Comparison of ENCODE assay signal across 12 cellular contexts in genomic region chr11:47626234-47626633, GRCh38. TPM values are rescaled to one million over a fixed set of nuclear protein-coding genes. Genes with fewer than 3 reads are reported as not detected.
"Had no signal": no experiment of that assay in that cellular context is flagged by ENCODE, and none has a peak within 500 bp of the region (broad histone marks: within the 10 kb centered on the region; RNA-seq: fewer than 3 reads in every experiment).

No MANE protein-coding gene starts in this region.

- ATAC-seq: GM23338, HCT116 had no signal

- H2AFZ ChIP-seq: GM23248, GM23338 had no signal

- H3K9me3 ChIP-seq: HAP-1 had no signal

- H3K27ac ChIP-seq: GM23248 had no signal

- H3K4me1 Mint-ChIP-seq: GM23338, H9 had no signal

- H3K9ac ChIP-seq: GM23248 had no signal

- H3K4me2 ChIP-seq: GM23338 had no signal

- H3K9me3 Mint-ChIP-seq: GM23338, H9, HFFc6 had no signal

- DNase-seq: GM23248, GOT3, H7, H9, HCEC 1CT, HFFc6 had no signal

- H3K4me3 Mint-ChIP-seq: GM23338, H9, HFFc6 had no signal

- H3K4me1 ChIP-seq: HAP-1 had no signal

- H3K4me3 ChIP-seq: GM23248, GM23338, HAP-1 had no signal

- H3K27ac Mint-ChIP-seq: GM23338, H9, HFFc6 had no signal

- FAIRE-seq: H1, H54 had no signal

RNA-seq across cellular contexts. Expression of gene C1QTNF4, which starts 32.0 kb away (rescaled TPM):
- total RNA-seq: H4, HFFc6 had no signal
- polyA plus RNA-seq: GM23248 had no signal

RNA-seq across cellular contexts. Expression of gene FAM180B, which starts 39.8 kb away (rescaled TPM):
- total RNA-seq: GM23248, GM23338, H1, H4, H7, HFFc6 had no signal
- polyA plus RNA-seq: GM23248, GM23338 had no signal
